15 cellular contexts compared by ENCODE assay signal in genomic region chr15:69602095-69602494, GRCh38.
DNase-seq lines count a peak whose midpoint lies in the region; ATAC-seq and TF ChIP-seq lines count a peak whose summit lies in the region.
"Had no signal": no experiment of that assay in that cellular context is flagged by ENCODE, and none has a peak within 500 bp of the region (broad histone marks: within the 10 kb centered on the region; RNA-seq: fewer than 3 reads in every experiment).

No MANE protein-coding gene starts in this region.

- peaks cover 9% of the 10 kb centered on the region for H3K4me1 Mint-ChIP-seq in activated CD8-positive, alpha-beta memory T cell treated with anti-CD3 and anti-CD28 coated beads, Interleukin-2, amount 10 ng/mL, durations not matched to agents 7 days and 5 days
- H3K4me1 Mint-ChIP-seq in endodermal cell = peaks cover 37% of the 10 kb centered on the region

- DNase-seq in activated CD8-positive, alpha-beta memory T cell treated with anti-CD3 and anti-CD28 coated beads, Interleukin-2, amount 10 ng/mL, durations not matched to agents 7 days and 5 days = peak; percentile 19
- DNase-seq in activated CD8-positive, alpha-beta memory T cell treated with anti-CD3 and anti-CD28 coated beads, Interleukin-2, amount 50 U/mL, for 4 hours = no peak
- DNase-seq in endodermal cell = peak; percentile 42
- DNase-seq in posterior vena cava (ENCODE audit: low spot score) = peak; percentile 50
- no peak for DNase-seq in GM10266 (ENCODE audit: extremely low spot score)
- DNase-seq: Caco-2; CD4-positive, CD25-positive, alpha-beta regulatory T cell; GM23248 had no signal

- peaks cover 21% of the 10 kb centered on the region for H3K27me3 Mint-ChIP-seq in activated CD8-positive, alpha-beta memory T cell treated with anti-CD3 and anti-CD28 coated beads, Interleukin-2, amount 10 ng/mL, durations not matched to agents 7 days and 5 days
- H3K27me3 Mint-ChIP-seq in endodermal cell (ENCODE audit: insufficient read depth) = peaks cover 74% of the 10 kb centered on the region

- H3K36me3 Mint-ChIP-seq in activated CD8-positive, alpha-beta memory T cell treated with anti-CD3 and anti-CD28 coated beads, Interleukin-2, amount 10 ng/mL, durations not matched to agents 7 days and 5 days = no peaks in the 10 kb centered on the region
- no peaks in the 10 kb centered on the region for H3K36me3 Mint-ChIP-seq in endodermal cell (ENCODE audit: low read depth)
- H3K36me3 Mint-ChIP-seq: CD4-positive, CD25-positive, alpha-beta regulatory T cell had no signal

- peak overlapping the region; percentile 86; the same call in 1 of the 2 replicates for H3K27ac ChIP-seq in C4-2B
- no peak overlapping the region for H3K27ac ChIP-seq in endodermal cell (ENCODE audit: low read depth, low read length)
- H3K27ac ChIP-seq: BLaER1 treated with 17β-estradiol and CSF1 and Interleukin-3, amounts not matched to agents 10 nM and 100 nM; GM23248; HL-60 had no signal

- TF ChIP-seq CTCF in C4-2B (conservative IDR thresholded peaks at IDR 0.05) = no peak
- no peak for TF ChIP-seq CTCF in endodermal cell (conservative IDR thresholded peaks at IDR 0.05)
- no peak for TF ChIP-seq CTCF in GM10266 (IDR thresholded peaks at IDR 0.05; ENCODE audit: control insufficient read depth, insufficient read depth, low read depth, missing control alignments)

- H3K36me3 ChIP-seq in endodermal cell (ENCODE audit: control insufficient read depth, insufficient read depth, low read length) = no peaks in the 10 kb centered on the region
- H3K36me3 ChIP-seq: BLaER1 treated with 17β-estradiol and CSF1 and Interleukin-3, amounts not matched to agents 10 nM and 100 nM; HAP-1 had no signal

- H3K27ac Mint-ChIP-seq in activated CD8-positive, alpha-beta memory T cell treated with anti-CD3 and anti-CD28 coated beads, Interleukin-2, amount 10 ng/mL, durations not matched to agents 7 days and 5 days = no peak overlapping the region
- H3K27ac Mint-ChIP-seq in endodermal cell = no peak overlapping the region
- H3K27ac Mint-ChIP-seq: B cell; CD4-positive, CD25-positive, alpha-beta regulatory T cell; IgD-negative memory B cell had no signal

- no peak overlapping the region for H3K9ac ChIP-seq in endodermal cell (ENCODE audit: extremely low read depth, low read length, poor library complexity, severe bottlenecking)
- H3K9ac ChIP-seq: BLaER1 treated with 17β-estradiol and CSF1 and Interleukin-3, amounts not matched to agents 10 nM and 100 nM; GM23248 had no signal

- H3K27me3 ChIP-seq in endodermal cell (ENCODE audit: control insufficient read depth, insufficient read depth, low read length, poor library complexity, severe bottlenecking) = peaks cover 62% of the 10 kb centered on the region

- no peak overlapping the region for H3K4me3 Mint-ChIP-seq in activated CD8-positive, alpha-beta memory T cell treated with anti-CD3 and anti-CD28 coated beads, Interleukin-2, amount 10 ng/mL, durations not matched to agents 7 days and 5 days
- no peak overlapping the region for H3K4me3 Mint-ChIP-seq in endodermal cell
- H3K4me3 Mint-ChIP-seq: B cell; CD4-positive, CD25-positive, alpha-beta regulatory T cell had no signal

- CTCF ChIA-PET in activated CD8-positive, alpha-beta memory T cell treated with anti-CD3 and anti-CD28 coated beads, Interleukin-2, amount 10 ng/mL, durations not matched to agents 7 days and 5 days (lab: Charles Lee) = no interaction called here

- H3K9me3 ChIP-seq in endodermal cell (ENCODE audit: control insufficient read depth, low read length) = peaks cover 8% of the 10 kb centered on the region
- H3K9me3 ChIP-seq: BLaER1 treated with 17β-estradiol and CSF1 and Interleukin-3, amounts not matched to agents 10 nM and 100 nM; Caco-2; HAP-1 had no signal

- ATAC-seq in activated CD8-positive, alpha-beta memory T cell treated with anti-CD3 and anti-CD28 coated beads, Interleukin-2, amount 10 ng/mL, durations not matched to agents 7 days and 5 days = no peak
- no peak for ATAC-seq in HG03460 (IDR thresholded peaks at IDR 0.05; ENCODE audit: unreplicated experiment)

- 93 to 94% methylated on average over 6 of the region's 6 CpGs for WGBS in endodermal cell (ENCODE audit: insufficient coverage in 1 of 2, insufficient read length in 1 of 2), 2 experiments

- no peaks in the 10 kb centered on the region for H3K4me1 ChIP-seq in endodermal cell (ENCODE audit: control insufficient read depth, insufficient read depth, low read length)
- H3K4me1 ChIP-seq: Caco-2, HAP-1 had no signal

- intact Hi-C loops in posterior vena cava (cut with DNase I) = no loop called here

- H3K4me3 ChIP-seq in endodermal cell (ENCODE audit: low read length) = no peak overlapping the region
- H3K4me3 ChIP-seq: BLaER1 treated with 17β-estradiol and CSF1 and Interleukin-3, amounts not matched to agents 10 nM and 100 nM; GM23248; HAP-1 had no signal

- H3K9me3 Mint-ChIP-seq in activated CD8-positive, alpha-beta memory T cell treated with anti-CD3 and anti-CD28 coated beads, Interleukin-2, amount 10 ng/mL, durations not matched to agents 7 days and 5 days (ENCODE audit: low read depth) = no peaks in the 10 kb centered on the region
- H3K9me3 Mint-ChIP-seq in endodermal cell = peaks cover 7% of the 10 kb centered on the region

Comparison
In these comparisons a context has a peak if more than half of its experiments do, and no peak if none do; other contexts are left out.
1. DNase-seq: peak in activated CD8-positive, alpha-beta memory T cell treated with anti-CD3 and anti-CD28 coated beads, Interleukin-2, amount 10 ng/mL, durations not matched to agents 7 days and 5 days (single experiment), endodermal cell (single experiment) and posterior vena cava (single experiment); none in activated CD8-positive, alpha-beta memory T cell treated with anti-CD3 and anti-CD28 coated beads, Interleukin-2, amount 50 U/mL, for 4 hours (single experiment) and GM10266 (single experiment).